In the genomic region with DNA sequence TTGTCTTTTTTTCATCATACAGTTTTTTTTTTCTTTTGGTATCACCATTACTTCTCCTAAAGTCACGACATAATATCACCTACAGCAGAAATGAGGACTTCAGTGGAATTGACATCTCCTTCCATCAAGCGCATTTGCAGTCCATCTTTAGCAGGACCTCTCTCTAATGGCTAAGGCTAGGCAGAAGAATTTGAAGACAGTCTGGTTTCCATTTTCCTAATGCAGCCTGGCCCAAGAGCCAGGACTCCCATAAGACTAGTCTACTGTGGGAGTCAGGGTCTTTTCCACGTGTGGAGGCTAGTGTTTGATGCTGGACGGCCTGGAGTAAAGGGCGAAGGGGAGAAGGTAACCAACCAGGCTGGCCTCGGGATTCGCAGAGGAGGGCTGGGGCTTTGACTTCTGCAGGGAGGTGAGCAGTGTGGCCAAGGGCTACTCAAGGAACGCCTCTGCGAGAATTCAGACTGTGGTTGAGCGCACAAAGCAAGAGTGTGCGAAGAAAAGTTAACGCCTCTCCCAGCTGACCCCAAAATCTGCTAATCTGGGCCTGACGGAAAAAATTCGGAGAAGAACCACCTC, we compare ENCODE assay signal across 8 cellular contexts. TPM values are rescaled to one million over a fixed set of nuclear protein-coding genes. Genes with fewer than 3 reads are reported as not detected.
DNase-seq lines count a peak whose midpoint lies in the region; ATAC-seq and TF ChIP-seq lines count a peak whose summit lies in the region.

No MANE protein-coding gene starts in this region.

- H3K27me3 ChIP-seq in A673 (replicated peaks; ENCODE audit: insufficient read depth, low read depth, low read length, poor library complexity) = no peaks in the 10 kb centered on the region
- H3K27me3 ChIP-seq in heart right ventricle = no peaks in the 10 kb centered on the region

- H3K9me3 Mint-ChIP-seq in activated CD8-positive, alpha-beta T cell treated with anti-CD3 and anti-CD28 coated beads for 36 hours = no peaks in the 10 kb centered on the region

- peaks cover 45% of the 10 kb centered on the region for H3K4me1 Mint-ChIP-seq in activated CD8-positive, alpha-beta T cell treated with anti-CD3 and anti-CD28 coated beads for 36 hours (ENCODE audit: low read depth)

- no peaks in the 10 kb centered on the region for H3K27me3 Mint-ChIP-seq in activated CD8-positive, alpha-beta T cell treated with anti-CD3 and anti-CD28 coated beads for 36 hours

- H3K36me3 Mint-ChIP-seq in activated CD8-positive, alpha-beta T cell treated with anti-CD3 and anti-CD28 coated beads for 36 hours (ENCODE audit: low read depth) = peaks cover 27% of the 10 kb centered on the region

- H3K4me3 Mint-ChIP-seq in activated CD8-positive, alpha-beta T cell treated with anti-CD3 and anti-CD28 coated beads for 36 hours = peak overlapping the region; percentile 89

- 12% methylated on average over 14 of the region's 14 CpGs for WGBS in heart right ventricle, 2 donors

- peak overlapping the region; percentile 96 for H3K27ac Mint-ChIP-seq in activated CD8-positive, alpha-beta T cell treated with anti-CD3 and anti-CD28 coated beads for 36 hours

- H3K27ac ChIP-seq in A673 (ENCODE audit: low read depth, low read length, poor library complexity, severe bottlenecking) (peak overlapping the region; percentile 93), heart right ventricle (peak overlapping the region; percentile 84 to 97 (median 94))

- POLR2A ChIA-PET in A673 (lab: Charles Lee; ENCODE audit: low non-redundant PET) = interaction anchor here (0.6 kb wide), 2 partner anchors 120 to 479 kb away, joined by 15 to 16 read pairs; partner anchors contain the start of gene MYG1
- POLR2A ChIA-PET in activated CD8-positive, alpha-beta T cell treated with anti-CD3 and anti-CD28 coated beads for 36 hours (lab: Charles Lee) = interaction anchor here (0.6 to 6.7 kb wide), 13 partner anchors 12 to 194 kb away, joined by 3 to 91 read pairs (median 9); partner anchors contain the start of genes AAAS, ESPL1, IGFBP6 and MYG1

- CTCF ChIA-PET in A673 (lab: Charles Lee) = no interaction called here
- CTCF ChIA-PET in activated CD8-positive, alpha-beta T cell treated with anti-CD3 and anti-CD28 coated beads for 36 hours (lab: Charles Lee) = interaction anchor here (0.7 to 17.7 kb wide), 14 partner anchors 8 to 148 kb away, joined by 3 to 199 read pairs (median 8); partner anchors contain the start of genes AAAS, ESPL1 and SOAT2

- peaks cover 35% of the 10 kb centered on the region for H3K4me1 ChIP-seq in A673 (ENCODE audit: insufficient read depth, low read length, poor library complexity, severe bottlenecking)
- peaks cover 18 to 58% (median 45%) of the 10 kb centered on the region in 9 donors for H3K4me1 ChIP-seq in heart right ventricle

- H3K9me3 ChIP-seq in A673 (ENCODE audit: low read depth, low read length, poor library complexity, severe bottlenecking) (no peaks in the 10 kb centered on the region), heart right ventricle (no peaks in the 10 kb centered on the region)

- H3K36me3 ChIP-seq in A673 (ENCODE audit: insufficient read depth, low read length, poor library complexity, severe bottlenecking) (peaks cover 30% of the 10 kb centered on the region), heart right ventricle (peaks cover 0 to 31% (median 15%) of the 10 kb centered on the region in 9 donors)

- BruUV-seq in A673 (replicated peaks; lab: Mats Ljungman, UMichigan) = no TSS peak

- intact Hi-C loops in A673 (cut with micrococcal nuclease; ENCODE audit: unreplicated experiment) (loop anchor here (5.0 kb wide), 1 partner anchor 112 kb away; no protein-coding TSS in a partner anchor), heart right ventricle (cut with DNase I) (loop anchor here in 1 of 10 donors (10.0 kb wide), 1 partner anchor 65 kb away; no protein-coding TSS in a partner anchor), sciatic nerve (cut with DNase I) (no loop called here)
- intact Hi-C loops in activated CD8-positive, alpha-beta T cell treated with anti-CD3 and anti-CD28 coated beads for 36 hours (cut with micrococcal nuclease) = no loop called here

- DNase-seq in A673 (ENCODE audit: low spot score) = no peak
- no peak for DNase-seq in activated CD8-positive, alpha-beta T cell treated with anti-CD3 and anti-CD28 coated beads for 36 hours
- DNase-seq in heart right ventricle = peak in 1 of 2 donors; percentile 34
- no peak for DNase-seq in sciatic nerve (ENCODE audit: low spot score)
- DNase-seq in stimulated activated CD4-positive, alpha-beta T cell treated with anti-CD3 and anti-CD28 coated beads, Interleukin-1b, Interleukin-23, amount 100 ng/mL, for 48 hours = no peak
- no peak for DNase-seq in HuH-7 (ENCODE audit: low spot score)

- TF ChIP-seq CTCF in A673 (conservative IDR thresholded peaks at IDR 0.05; ENCODE audit: low read depth, low read length) = no peak
- no peak for TF ChIP-seq CTCF in activated CD8-positive, alpha-beta T cell treated with anti-CD3 and anti-CD28 coated beads for 36 hours (IDR thresholded peaks at IDR 0.05)
- TF ChIP-seq CTCF in heart right ventricle (IDR thresholded peaks at IDR 0.05) = no peak

- H3K4me3 ChIP-seq in A673 (ENCODE audit: low read depth, low read length, poor library complexity, severe bottlenecking) (peak overlapping the region; percentile 68), heart right ventricle (peak overlapping the region; percentile 43 to 88 (median 78))

- peak; percentile 13 for ATAC-seq in GM18867 (IDR thresholded peaks at IDR 0.05; ENCODE audit: unreplicated experiment)
- peak; percentile 15 for ATAC-seq in HG03135 (IDR thresholded peaks at IDR 0.05; ENCODE audit: unreplicated experiment)
- peak; percentile 7 for ATAC-seq in activated CD8-positive, alpha-beta T cell treated with anti-CD3 and anti-CD28 coated beads for 36 hours
- peak; percentile 11 to 54 (median 20) for ATAC-seq in heart right ventricle
- ATAC-seq in sciatic nerve = peak; percentile 38

RNA-seq across cellular contexts. Expression of gene ZNF740, which starts 0.7 kb away (rescaled TPM):
- 48.6 and 50.3 TPM in 2 replicates for total RNA-seq in A673 (2021)
- total RNA-seq in activated CD8-positive, alpha-beta T cell treated with anti-CD3 and anti-CD28 coated beads for 36 hours = 10 to 100 TPM; 31.3 to 35.9 TPM
- 10 to 100 TPM; 13.8 to 28.9 (median 20.4) TPM for total RNA-seq in heart right ventricle
- polyA plus RNA-seq in heart right ventricle = 1 to 10 TPM; 2.7 to 8.2 TPM
- total RNA-seq in sciatic nerve = 51.0 TPM

RNA-seq across cellular contexts. Expression of gene CSAD, which starts 0.9 kb away (rescaled TPM):
- total RNA-seq in A673 (2021) (32.3 and 37.5 TPM in 2 replicates), heart right ventricle (10 to 100 TPM in 3 of 10 donors, 1 to 10 TPM in 7; 8.3 to 15.1 (median 9.5) TPM), sciatic nerve (81.7 TPM)
- total RNA-seq in activated CD8-positive, alpha-beta T cell treated with anti-CD3 and anti-CD28 coated beads for 36 hours = 10 to 100 TPM; 13.8 to 18.6 TPM
- 10 to 100 TPM in 1 of 2 donors, 1 to 10 TPM in 1; 8.0 to 76.4 TPM for polyA plus RNA-seq in heart right ventricle

RNA-seq across cellular contexts. Expression of gene ITGB7, which starts 27.3 kb away (rescaled TPM):
- total RNA-seq in A673 (2021) (0.43 TPM in 1 of 2 replicates, not detected in the other), heart right ventricle (1 to 10 TPM in 7 of 10 donors, under 1 TPM in 3; 0.56 to 8.4 (median 1.1) TPM), sciatic nerve (33.4 TPM)
- total RNA-seq in activated CD8-positive, alpha-beta T cell treated with anti-CD3 and anti-CD28 coated beads for 36 hours = 100 to 1,000 TPM; 121 to 137 TPM
- polyA plus RNA-seq in heart right ventricle = under 1 TPM; 0.55 to 0.73 TPM

RNA-seq across cellular contexts. Expression of gene RARG, which starts 52.2 kb away (rescaled TPM):
- 14.0 and 20.3 TPM in 2 replicates for total RNA-seq in A673 (2021)
- total RNA-seq in activated CD8-positive, alpha-beta T cell treated with anti-CD3 and anti-CD28 coated beads for 36 hours = 10 to 100 TPM; 19.7 to 20.3 TPM
- 10 to 100 TPM in 8 of 10 donors, 1 to 10 TPM in 2; 7.0 to 21.7 (median 13.9) TPM for total RNA-seq in heart right ventricle
- 10 to 100 TPM in 1 of 2 donors, 1 to 10 TPM in 1; 7.8 to 11.7 TPM for polyA plus RNA-seq in heart right ventricle
- 56.3 TPM for total RNA-seq in sciatic nerve
